27 cellular contexts compared by ENCODE assay signal in genomic region chrX:82224961-82225360, GRCh38.
"Had no signal": no experiment of that assay in that cellular context is flagged by ENCODE, and none has a peak within 500 bp of the region (broad histone marks: within the 10 kb centered on the region; RNA-seq: fewer than 3 reads in every experiment).

No MANE protein-coding gene starts in this region.

- H3K27ac ChIP-seq: heart left ventricle, hepatocyte, left lung, lower lobe of right lung, neural progenitor cell, neutrophil, parathyroid adenoma, right atrium auricular region, right lobe of liver, skin epidermis, tibial nerve, vagina had no signal

- H3K9ac ChIP-seq: neural progenitor cell, parathyroid adenoma had no signal

- DNase-seq: heart left ventricle; islet precursor cell; kidney glomerular epithelial cell; left colon; left lung; lower lobe of right lung; mammary epithelial cell; mesenchymal stem cell; naive B cell; natural killer cell; nephron progenitor cell; occipital lobe; right lobe of liver; stimulated activated CD4-positive, alpha-beta T cell treated with anti-CD3 and anti-CD28 coated beads, Interleukin-4, amount 100 ng/mL, for 4 hours; stimulated activated CD8-positive, alpha-beta memory T cell treated with anti-CD3 and anti-CD28 coated beads, Interleukin-4, amount 100 ng/mL, for 48 hours; stimulated activated naive CD4-positive, alpha-beta T cell treated with Interleukin-2 at 50 U/mL for 16 hours; stimulated activated naive CD8-positive, alpha-beta T cell treated with anti-CD3 and anti-CD28 coated beads, Interleukin-15, amount 100 ng/mL, for 72 hours; substantia nigra had no signal

- H3K27me3 ChIP-seq: heart left ventricle, hepatocyte, left lung, neural progenitor cell, neutrophil, right atrium auricular region, tibial nerve, vagina had no signal

- H3K4me2 ChIP-seq: hepatocyte, neural progenitor cell had no signal

- H3K4me1 ChIP-seq: heart left ventricle, left lung, lower lobe of right lung, neural progenitor cell, parathyroid adenoma, right atrium auricular region, right lobe of liver, tibial nerve, vagina had no signal

- H3K4me3 ChIP-seq: heart left ventricle, hepatocyte, left lung, lower lobe of right lung, neural progenitor cell, right atrium auricular region, right lobe of liver, skin epidermis, tibial nerve, vagina had no signal

- ATAC-seq: heart left ventricle; left colon; left lung; lower lobe of right lung; natural killer cell; right lobe of liver; stimulated activated memory B cell treated with anti-CD40 and anti-IgM and Interleukin-4, amounts not matched to agents 10 μg/mL and 1 μg/mL and 100 μg/mL, for 72 hours; stimulated activated naive CD8-positive, alpha-beta T cell treated with anti-CD3 and anti-CD28 coated beads, Interleukin-15, amount 100 ng/mL, for 72 hours had no signal

- H3K9me3 ChIP-seq: left lung, lower lobe of right lung, neutrophil, right lobe of liver, vagina had no signal

- H3K36me3 ChIP-seq: heart left ventricle, left lung, lower lobe of right lung, neutrophil, right atrium auricular region, right lobe of liver, tibial nerve, vagina had no signal

- H3K79me2 ChIP-seq: hepatocyte, parathyroid adenoma had no signal

- H2AFZ ChIP-seq: hepatocyte, neural progenitor cell, parathyroid adenoma had no signal
